In genomic region chr12:30108666-30109065, GRCh38 we compare ENCODE assay signal across 8 cellular contexts.
"Had no signal": no experiment of that assay in that cellular context is flagged by ENCODE, and none has a peak within 500 bp of the region (broad histone marks: within the 10 kb centered on the region; RNA-seq: fewer than 3 reads in every experiment).

No MANE protein-coding gene starts in this region.

- H3K27ac ChIP-seq: GM23248 had no signal

- H3K9me3 ChIP-seq: HAP-1 had no signal

- H3K4me3 ChIP-seq: GM23248, HAP-1, K562 had no signal

- ATAC-seq: HCT116, K562 had no signal

- H3K4me1 ChIP-seq: HAP-1 had no signal

- DNase-seq: GM23248, GOT3, H7, HFFc6, IMR-90 had no signal

- H3K36me3 ChIP-seq: HAP-1 had no signal
